8 cellular contexts compared by ENCODE assay signal in the genomic region with DNA sequence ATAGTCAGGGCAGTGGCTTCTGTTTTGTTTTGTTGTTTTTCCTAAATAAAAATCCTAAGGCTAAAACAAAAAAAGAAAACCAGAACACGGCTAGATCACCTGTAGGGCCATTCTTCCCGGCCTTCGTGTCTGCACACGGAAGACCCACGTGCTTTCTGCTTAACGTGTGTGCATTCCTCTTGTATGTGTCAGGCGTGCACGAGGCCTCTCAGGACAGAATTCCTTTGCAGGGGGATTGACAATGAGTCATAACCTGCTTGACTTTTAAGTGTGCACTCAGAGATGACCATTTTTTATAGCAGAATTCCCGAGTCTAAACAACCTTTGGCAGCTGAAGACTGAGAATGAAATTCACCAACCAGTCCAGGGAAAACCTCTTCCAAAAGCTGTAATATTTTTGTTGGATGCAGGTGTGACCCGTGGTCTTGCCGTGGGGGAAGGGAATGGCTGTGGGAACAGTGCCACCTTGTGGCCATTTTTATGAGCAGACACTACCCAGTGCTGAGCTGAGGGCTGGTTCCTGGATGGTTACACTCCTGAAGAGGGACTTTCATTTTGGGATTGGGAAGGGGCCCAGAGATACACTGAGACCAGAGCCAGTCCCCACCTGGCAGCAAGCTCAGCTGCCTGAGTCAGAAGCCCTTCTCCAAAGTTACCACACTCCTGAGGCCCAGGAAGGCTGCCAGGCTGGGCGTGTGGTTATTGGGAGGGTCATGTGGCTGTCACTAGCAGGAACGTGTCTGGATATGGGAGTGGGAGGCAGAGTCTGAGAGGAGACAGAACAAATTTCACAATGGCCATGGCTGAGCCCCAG. TPM values are rescaled to one million over a fixed set of nuclear protein-coding genes. Genes with fewer than 3 reads are reported as not detected.
A peak's percentile ranks its signal among the peaks of the same experiment; 100 is the strongest.
DNase-seq lines count a peak whose midpoint lies in the region; ATAC-seq, FAIRE-seq and TF ChIP-seq lines count a peak whose summit lies in the region.

No MANE protein-coding gene starts in this region.

- no peaks in the 10 kb centered on the region for H3K36me3 ChIP-seq in OCI-LY3 (replicated peaks; ENCODE audit: low read depth, low read length)

- TF ChIP-seq CTCF in OCI-LY3 (IDR thresholded peaks at IDR 0.05; ENCODE audit: low read depth, low read length) = peak; percentile 93

- peaks cover 14% of the 10 kb centered on the region for H3K4me1 Mint-ChIP-seq in activated T-cell treated with anti-CD3 and anti-CD28 coated beads, Interleukin-2, amount 50 U/mL, for 24 hours (ENCODE audit: low read depth)
- peaks cover 4 to 11% of the 10 kb centered on the region in 2 donors for H3K4me1 Mint-ChIP-seq in natural killer cell treated with Interleukin-12 subunit alpha and Interleukin-12 subunit beta and Interleukin-15 and Interleukin-18, amount 100 ng/mL, for 72 hours (ENCODE audit: low read depth in 2 of 2)

- no peaks in the 10 kb centered on the region for H3K27me3 ChIP-seq in OCI-LY3 (ENCODE audit: low read depth, low read length)

- ATAC-seq in HG03571 (IDR thresholded peaks at IDR 0.05; ENCODE audit: unreplicated experiment) = peak; percentile 66
- ATAC-seq in natural killer cell treated with Interleukin-12 subunit alpha and Interleukin-12 subunit beta and Interleukin-15 and Interleukin-18, amount 100 ng/mL, for 72 hours = peak; percentile 71 to 76

- no peak overlapping the region for H3K4me3 Mint-ChIP-seq in activated T-cell treated with anti-CD3 and anti-CD28 coated beads, Interleukin-2, amount 50 U/mL, for 24 hours
- H3K4me3 Mint-ChIP-seq in natural killer cell treated with Interleukin-12 subunit alpha and Interleukin-12 subunit beta and Interleukin-15 and Interleukin-18, amount 100 ng/mL, for 72 hours = no peak overlapping the region

- H3K9me3 ChIP-seq in OCI-LY3 (ENCODE audit: insufficient read depth, low read length) = no peaks in the 10 kb centered on the region

- H2AFZ ChIP-seq in OCI-LY3 (ENCODE audit: low read depth, low read length) = peak overlapping the region; percentile 20

- no peak overlapping the region for H3K27ac ChIP-seq in OCI-LY3 (ENCODE audit: low read length)

- H3K4me3 ChIP-seq in OCI-LY3 (ENCODE audit: low read length) = 0 out of 2 replicates have a peak overlapping the region, but pooled peaks have one; percentile 13

- FAIRE-seq in GM18507 (lab: Jason Lieb, UNC) = peak; percentile 62

- H3K27me3 Mint-ChIP-seq in activated T-cell treated with anti-CD3 and anti-CD28 coated beads, Interleukin-2, amount 50 U/mL, for 24 hours = peaks cover 11% of the 10 kb centered on the region
- peaks cover 7 to 9% of the 10 kb centered on the region in 2 donors for H3K27me3 Mint-ChIP-seq in natural killer cell treated with Interleukin-12 subunit alpha and Interleukin-12 subunit beta and Interleukin-15 and Interleukin-18, amount 100 ng/mL, for 72 hours

- DNase-seq in AG08396 (ENCODE audit: low spot score) = peak; percentile 77
- DNase-seq in GM18507 (ENCODE audit: extremely low spot score, insufficient read length, low read depth) = peak; percentile 32
- peak; percentile 71 for DNase-seq in activated T-cell treated with anti-CD3 and anti-CD28 coated beads, Interleukin-2, amount 50 U/mL, for 24 hours
- DNase-seq in fibroblast of gingiva (ENCODE audit: low read depth) = peak; percentile 74
- no peak for DNase-seq in natural killer cell treated with Interleukin-12 subunit alpha and Interleukin-12 subunit beta and Interleukin-15 and Interleukin-18, amount 100 ng/mL, for 72 hours (ENCODE audit: low spot score)
- DNase-seq in stimulated activated naive CD4-positive, alpha-beta T cell (lab: John Stamatoyannopoulos, UW) = peak; percentile 26 to 66 (median 38)

- H3K27ac Mint-ChIP-seq in activated T-cell treated with anti-CD3 and anti-CD28 coated beads, Interleukin-2, amount 50 U/mL, for 24 hours = no peak overlapping the region
- H3K27ac Mint-ChIP-seq in natural killer cell treated with Interleukin-12 subunit alpha and Interleukin-12 subunit beta and Interleukin-15 and Interleukin-18, amount 100 ng/mL, for 72 hours = no peak overlapping the region

- no peaks in the 10 kb centered on the region for H4K20me1 ChIP-seq in OCI-LY3 (ENCODE audit: insufficient read depth, low read length)

- peaks cover 6% of the 10 kb centered on the region; the same call in 1 of the 2 replicates for H3K4me1 ChIP-seq in OCI-LY3 (ENCODE audit: low read length)

- H3K9ac ChIP-seq in OCI-LY3 (ENCODE audit: low read length) = no peak overlapping the region

- H3K4me2 ChIP-seq in OCI-LY3 (ENCODE audit: low read length) = peak overlapping the region; percentile 51

- no peaks in the 10 kb centered on the region for H3K9me3 Mint-ChIP-seq in activated T-cell treated with anti-CD3 and anti-CD28 coated beads, Interleukin-2, amount 50 U/mL, for 24 hours
- H3K9me3 Mint-ChIP-seq in natural killer cell treated with Interleukin-12 subunit alpha and Interleukin-12 subunit beta and Interleukin-15 and Interleukin-18, amount 100 ng/mL, for 72 hours = no peaks in the 10 kb centered on the region

- H3K36me3 Mint-ChIP-seq in activated T-cell treated with anti-CD3 and anti-CD28 coated beads, Interleukin-2, amount 50 U/mL, for 24 hours (ENCODE audit: low read depth) = no peaks in the 10 kb centered on the region
- no peaks in the 10 kb centered on the region for H3K36me3 Mint-ChIP-seq in natural killer cell treated with Interleukin-12 subunit alpha and Interleukin-12 subunit beta and Interleukin-15 and Interleukin-18, amount 100 ng/mL, for 72 hours

- H3K79me2 ChIP-seq in OCI-LY3 (ENCODE audit: low read length) = no peaks in the 10 kb centered on the region

RNA-seq across cellular contexts. Expression of a gene that starts 35.7 kb away (rescaled TPM):
- not detected for total RNA-seq in natural killer cell treated with Interleukin-12 subunit alpha and Interleukin-12 subunit beta and Interleukin-15 and Interleukin-18, amount 100 ng/mL, for 72 hours
